8 cellular contexts compared by ENCODE assay signal in genomic region chr6:137707590-137708360, GRCh38.
DNase-seq lines count a peak whose midpoint lies in the region; ATAC-seq and TF ChIP-seq lines count a peak whose summit lies in the region.

No MANE protein-coding gene starts in this region.

- peak; percentile 60; the same call in 1 of the 2 replicates for TF ChIP-seq CTCF in WI38 (IDR thresholded peaks at IDR 0.05; ENCODE audit: low read depth, low read length)

- ATAC-seq in Right ventricle myocardium inferior (peak; percentile 66), HG03039 (IDR thresholded peaks at IDR 0.05; ENCODE audit: unreplicated experiment) (peak; percentile 48), left lobe of liver (peak; percentile 97)

- DNase-seq in Right ventricle myocardium inferior (ENCODE audit: missing footprints) (no peak), cardiac septum (ENCODE audit: low spot score) (no peak), NCI-H2107 treated with DMSO at 0.1 percent for 48 hours (lab: John Stamatoyannopoulos, UW; ENCODE audit: unreplicated experiment) (peak; percentile 75), caudate nucleus (lab: John Stamatoyannopoulos, UW) (peak in 35 of 61 donors; percentile 1 to 64 (median 16)), left lobe of liver (ENCODE audit: low spot score) (peak; percentile 71)
- DNase-seq in stimulated activated CD4-positive, alpha-beta T cell treated with anti-CD3 and anti-CD28 coated beads, Interleukin-2, amount 100 ng/mL, for 48 hours: peak; percentile 51 to 53

- intact Hi-C loops in Right ventricle myocardium inferior (cut with DNase I): loop anchor here (1.0 to 5.0 kb wide), 5 partner anchors 85 to 400 kb away; partner anchors contain the start of genes PERP and TNFAIP3
- intact Hi-C loops in cardiac septum (cut with DNase I): loop anchor here (1.0 to 10.0 kb wide), 4 partner anchors 160 to 397 kb away; partner anchors contain the start of genes PERP and TNFAIP3

- no peak overlapping the region for H3K27ac ChIP-seq in caudate nucleus (ENCODE audit: low read depth, low read length)

- H3K4me3 ChIP-seq in WI38 (ENCODE audit: low read depth, low read length): no peak overlapping the region

Comparison
In these comparisons a context has a peak if more than half of its experiments do, and no peak if none do; other contexts are left out.
1. DNase-seq: peak in NCI-H2107 treated with DMSO at 0.1 percent for 48 hours (single experiment), caudate nucleus (35 of 61), left lobe of liver (single experiment) and stimulated activated CD4-positive, alpha-beta T cell treated with anti-CD3 and anti-CD28 coated beads, Interleukin-2, amount 100 ng/mL, for 48 hours (2 of 2); none in Right ventricle myocardium inferior (single experiment) and cardiac septum (single experiment).
2. Peak in every context shown above with its lines, with median percentiles within 50 percentile points of each other: ATAC-seq.